8 cellular contexts compared by ENCODE assay signal in genomic region chr9:136944094-136944518, GRCh38. TPM values are rescaled to one million over a fixed set of nuclear protein-coding genes. Genes with fewer than 3 reads are reported as not detected.
DNase-seq lines count a peak whose midpoint lies in the region; ATAC-seq, FAIRE-seq and TF ChIP-seq lines count a peak whose summit lies in the region.

No MANE protein-coding gene starts in this region.

- POLR2A ChIA-PET in endothelial cell of umbilical vein (lab: Charles Lee) = no interaction called here

- intact Hi-C loops in endothelial cell of umbilical vein (cut with micrococcal nuclease) = loop anchor here (1.0 to 5.0 kb wide), 4 partner anchors 57 to 157 kb away; partner anchors contain the start of genes PHPT1, RABL6 and TRAF2

- TF ChIP-seq POLR2A in GM12891 (IDR thresholded peaks at IDR 0.05; ENCODE audit: low read depth, low read length) (no peak), endothelial cell of umbilical vein (IDR thresholded peaks at IDR 0.05; ENCODE audit: low read depth, low read length) (peak; percentile 85)

- H3K4me3 Mint-ChIP-seq in naive B cell = peak overlapping the region; percentile 65 to 91 (median 77)

- H3K79me2 ChIP-seq in endothelial cell of umbilical vein (ENCODE audit: control insufficient read depth, insufficient read depth, low read length) = peaks cover 26% of the 10 kb centered on the region

- peak overlapping the region; percentile 70 for H3K9ac ChIP-seq in endothelial cell of umbilical vein (replicated peaks; ENCODE audit: extremely low read depth, insufficient read depth, low read length)

- no TSS peak for BruUV-seq in endothelial cell of umbilical vein (replicated peaks; lab: Mats Ljungman, UMichigan)

- H3K27ac Mint-ChIP-seq in naive B cell = peak overlapping the region in 1 of 6 donors; percentile 47

- H4K20me1 ChIP-seq in endothelial cell of umbilical vein (replicated peaks; ENCODE audit: control insufficient read depth, extremely low read depth, insufficient read depth, low read length) = no peaks in the 10 kb centered on the region

- H3K4me1 ChIP-seq in RWPE2 (ENCODE audit: insufficient read depth, poor library complexity, severe bottlenecking) = peaks cover 9% of the 10 kb centered on the region
- no peaks in the 10 kb centered on the region for H3K4me1 ChIP-seq in endothelial cell of umbilical vein (ENCODE audit: control insufficient read depth, extremely low read depth, insufficient read depth, low read length)

- no peak overlapping the region for H2AFZ ChIP-seq in endothelial cell of umbilical vein (ENCODE audit: low read depth, low read length)

- H3K9me1 ChIP-seq in endothelial cell of umbilical vein (replicated peaks; ENCODE audit: control insufficient read depth, extremely low read depth, insufficient read depth, low read length) = no peaks in the 10 kb centered on the region

- no peaks in the 10 kb centered on the region for H3K27me3 ChIP-seq in RWPE2 (ENCODE audit: insufficient read depth, poor library complexity, severe bottlenecking)
- no peaks in the 10 kb centered on the region for H3K27me3 ChIP-seq in endothelial cell of umbilical vein (ENCODE audit: control insufficient read depth in 2 of 2, insufficient read depth in 2 of 2, low read length in 2 of 2)

- CTCF ChIA-PET in endothelial cell of umbilical vein (lab: Charles Lee) = interaction anchor here (0.7 to 1.5 kb wide), 7 partner anchors 48 to 137 kb away, joined by 3 to 7 read pairs (median 3); partner anchors contain the start of genes AJM1 and PAXX

- H3K9me3 Mint-ChIP-seq in naive B cell = no peaks in the 10 kb centered on the region

- H3K36me3 Mint-ChIP-seq in naive B cell = peaks cover 1 to 5% of the 10 kb centered on the region in 2 donors

- H3K4me2 ChIP-seq in endothelial cell of umbilical vein (ENCODE audit: insufficient read depth, low read length) = peak overlapping the region; percentile 32

- H3K4me3 ChIP-seq in RWPE2 (ENCODE audit: severe bottlenecking) (peak overlapping the region; percentile 98), endothelial cell of umbilical vein (replicated peaks in 1 of 3; ENCODE audit: insufficient read depth in 1 of 3, low read depth in 1 of 3, low read length in 3 of 3) (peak overlapping the region; percentile 36 to 95 (median 60))

- DNase-seq in 8988T = peak; percentile 87
- DNase-seq in GM12891 (ENCODE audit: insufficient read length, low spot score) = peak; percentile 88
- DNase-seq in RWPE2 (ENCODE audit: low spot score) = peak; percentile 53
- peak; percentile 59 for DNase-seq in endothelial cell of umbilical vein (ENCODE audit: low read depth, low spot score)
- no peak for DNase-seq in naive B cell
- no peak for DNase-seq in cortex of kidney (lab: John Stamatoyannopoulos, UW)
- DNase-seq in NCI-H524 treated with DMSO at 0.1 percent for 48 hours (lab: John Stamatoyannopoulos, UW) = no peak

- TF ChIP-seq CTCF in RWPE2 (IDR thresholded peaks at IDR 0.05; ENCODE audit: poor library complexity, severe bottlenecking) (no peak), endothelial cell of umbilical vein (IDR thresholded peaks at IDR 0.05; ENCODE audit: extremely low read depth in 1 of 2, insufficient read depth in 1 of 2, low read depth in 1 of 2, low read length in 2 of 2) (no peak)

- no peaks in the 10 kb centered on the region for H3K9me3 ChIP-seq in RWPE2 (ENCODE audit: severe bottlenecking)
- no peaks in the 10 kb centered on the region for H3K9me3 ChIP-seq in endothelial cell of umbilical vein (replicated peaks; ENCODE audit: control insufficient read depth, insufficient read depth, low read length)

- dilution Hi-C loops in endothelial cell of umbilical vein (cut with MboI; ENCODE audit: extremely low pct_ligation_motif_present, low sequenced_read_pairs) = loop anchor here (25.0 kb wide), 1 partner anchor 132 kb away; the partner anchor contains the start of gene RABL6

- peaks cover 31% of the 10 kb centered on the region for H3K36me3 ChIP-seq in RWPE2 (ENCODE audit: low read depth)
- H3K36me3 ChIP-seq in endothelial cell of umbilical vein (ENCODE audit: control insufficient read depth in 2 of 2, extremely low read depth in 1 of 2, insufficient read depth in 2 of 2, low read length in 2 of 2) = peaks cover 2 to 30% of the 10 kb centered on the region in 2 experiments

- ATAC-seq in HG02973 (IDR thresholded peaks at IDR 0.05; ENCODE audit: unreplicated experiment) (peak; percentile 32), RWPE2 (ENCODE audit: low read depth) (peak; percentile 24), naive B cell (ENCODE audit: low read depth in 2 of 2) (peak; percentile 42 to 49)

- H3K27me3 Mint-ChIP-seq in naive B cell = no peaks in the 10 kb centered on the region

- peaks cover 6 to 11% (median 10%) of the 10 kb centered on the region in 3 donors for H3K4me1 Mint-ChIP-seq in naive B cell

- FAIRE-seq in GM12891 (lab: Jason Lieb, UNC) (no peak), endothelial cell of umbilical vein (lab: Jason Lieb, UNC) (no peak)

- peak overlapping the region; percentile 69 for H3K27ac ChIP-seq in RWPE2 (ENCODE audit: poor library complexity, severe bottlenecking)
- peak overlapping the region; percentile 64 for H3K27ac ChIP-seq in endothelial cell of umbilical vein (ENCODE audit: insufficient read depth, low read depth, low read length)

TF ChIP-seq in GM12891, 5 proteins besides CTCF, POLR2A, EP300 and RAD21 (continues in another document):
- TF ChIP-seq PAX5 (IDR thresholded peaks at IDR 0.05; ENCODE audit: insufficient read depth, low read length, severe bottlenecking) = no peak

RNA-seq across cellular contexts. Expression of gene FBXW5, which starts 0.4 kb away (rescaled TPM):
- polyA plus RNA-seq in GM12891 (2012; ENCODE audit: low read depth, missing spikeins) = 40.9 TPM
- 95.6 and 97.3 TPM in 2 replicates for total RNA-seq in endothelial cell of umbilical vein
- polyA plus RNA-seq in endothelial cell of umbilical vein (151 and 209 TPM in 2 replicates), naive B cell (ENCODE audit: low read depth in 6 of 6) (100 to 1,000 TPM in 1 of 6 donors, 10 to 100 TPM in 5; 48.2 to 105 (median 55.1) TPM)
- polyA plus RNA-seq in endothelial cell of umbilical vein (2011; cell fraction: cytosol; rRNA removed) = 45.3 and 70.5 TPM in 2 replicates
- 141 and 147 TPM in 2 replicates for polyA plus RNA-seq in endothelial cell of umbilical vein (2011; cell fraction: nucleus; rRNA removed)
- polyA plus RNA-seq in endothelial cell of umbilical vein (2012) = 49.5 and 69.6 TPM in 2 replicates
- polyA minus RNA-seq in endothelial cell of umbilical vein = 71.4 and 98.0 TPM in 2 replicates
- 157 TPM for polyA minus RNA-seq in endothelial cell of umbilical vein (2011; cell fraction: cytosol; rRNA and poly(A)+ RNA removed)
- 30.7 and 57.3 TPM in 2 replicates for polyA minus RNA-seq in endothelial cell of umbilical vein (2011; cell fraction: nucleus; rRNA and poly(A)+ RNA removed)

RNA-seq across cellular contexts. Expression of gene C8G, which starts 0.9 kb away (rescaled TPM):
- 0.47 TPM for polyA plus RNA-seq in GM12891 (2012; ENCODE audit: low read depth, missing spikeins)
- 1.4 and 1.9 TPM in 2 replicates for total RNA-seq in endothelial cell of umbilical vein
- polyA plus RNA-seq in endothelial cell of umbilical vein (0.47 and 0.70 TPM in 2 replicates), naive B cell (ENCODE audit: low read depth in 6 of 6) (not detected)
- 0.19 and 0.23 TPM in 2 replicates for polyA plus RNA-seq in endothelial cell of umbilical vein (2011; cell fraction: cytosol; rRNA removed)
- 2.1 and 2.5 TPM in 2 replicates for polyA plus RNA-seq in endothelial cell of umbilical vein (2011; cell fraction: nucleus; rRNA removed)
- polyA plus RNA-seq in endothelial cell of umbilical vein (2012) = 1.0 and 1.2 TPM in 2 replicates
- 0.57 TPM in 1 of 2 replicates, not detected in the other for polyA minus RNA-seq in endothelial cell of umbilical vein
- not detected for polyA minus RNA-seq in endothelial cell of umbilical vein (2011; cell fraction: cytosol; rRNA and poly(A)+ RNA removed)
- 1.3 and 1.9 TPM in 2 replicates for polyA minus RNA-seq in endothelial cell of umbilical vein (2011; cell fraction: nucleus; rRNA and poly(A)+ RNA removed)

RNA-seq across cellular contexts. Expression of gene LCN12, which starts 8.0 kb away (rescaled TPM):
- polyA plus RNA-seq in GM12891 (2012; ENCODE audit: low read depth, missing spikeins) = 0.46 TPM
- 0.35 TPM in 1 of 2 replicates, not detected in the other for total RNA-seq in endothelial cell of umbilical vein
- polyA plus RNA-seq in endothelial cell of umbilical vein = 0.52 and 0.62 TPM in 2 replicates
- polyA plus RNA-seq in endothelial cell of umbilical vein (2011; cell fraction: cytosol; rRNA removed) = 0.08 TPM in 1 of 2 replicates, not detected in the other
- polyA plus RNA-seq in endothelial cell of umbilical vein (2011; cell fraction: nucleus; rRNA removed) = 1.5 and 5.1 TPM in 2 replicates
- 0.15 and 0.75 TPM in 2 replicates for polyA plus RNA-seq in endothelial cell of umbilical vein (2012)
- not detected in 2 replicates for polyA minus RNA-seq in endothelial cell of umbilical vein
- polyA minus RNA-seq in endothelial cell of umbilical vein (2011; cell fraction: cytosol; rRNA and poly(A)+ RNA removed) = not detected
- 0.72 TPM in 1 of 2 replicates, not detected in the other for polyA minus RNA-seq in endothelial cell of umbilical vein (2011; cell fraction: nucleus; rRNA and poly(A)+ RNA removed)
- polyA plus RNA-seq in naive B cell (ENCODE audit: low read depth in 6 of 6) = not detected

RNA-seq across cellular contexts. Expression of gene PTGDS, which starts 33.2 kb away (rescaled TPM):
- not detected for polyA plus RNA-seq in GM12891 (2012; ENCODE audit: low read depth, missing spikeins)
- not detected in 2 replicates for total RNA-seq in endothelial cell of umbilical vein
- not detected in 2 replicates for polyA plus RNA-seq in endothelial cell of umbilical vein
- not detected in 2 replicates for polyA plus RNA-seq in endothelial cell of umbilical vein (2011; cell fraction: cytosol; rRNA removed)
- 0.28 TPM in 1 of 2 replicates, not detected in the other for polyA plus RNA-seq in endothelial cell of umbilical vein (2011; cell fraction: nucleus; rRNA removed)
- polyA plus RNA-seq in endothelial cell of umbilical vein (2012) = 0.30 TPM in 1 of 2 replicates, not detected in the other
- 0.40 TPM in 1 of 2 replicates, not detected in the other for polyA minus RNA-seq in endothelial cell of umbilical vein
- 5.9 TPM for polyA minus RNA-seq in endothelial cell of umbilical vein (2011; cell fraction: cytosol; rRNA and poly(A)+ RNA removed)
- not detected in 2 replicates for polyA minus RNA-seq in endothelial cell of umbilical vein (2011; cell fraction: nucleus; rRNA and poly(A)+ RNA removed)
- 1 to 10 TPM in 1 of 6 donors, under 1 TPM in 1, not detected in 4; 0.41 to 1.4 TPM for polyA plus RNA-seq in naive B cell (ENCODE audit: low read depth in 6 of 6)

RNA-seq across cellular contexts. Expression of gene LCNL1, which starts 38.7 kb away (rescaled TPM):
- not detected for polyA plus RNA-seq in GM12891 (2012; ENCODE audit: low read depth, missing spikeins)
- not detected in 2 replicates for total RNA-seq in endothelial cell of umbilical vein
- polyA plus RNA-seq in endothelial cell of umbilical vein (not detected in 2 replicates), naive B cell (ENCODE audit: low read depth in 6 of 6) (not detected)
- polyA plus RNA-seq in endothelial cell of umbilical vein (2011; cell fraction: cytosol; rRNA removed) = not detected in 2 replicates
- 0.06 and 0.20 TPM in 2 replicates for polyA plus RNA-seq in endothelial cell of umbilical vein (2011; cell fraction: nucleus; rRNA removed)
- 0.08 TPM in 1 of 2 replicates, not detected in the other for polyA plus RNA-seq in endothelial cell of umbilical vein (2012)
- polyA minus RNA-seq in endothelial cell of umbilical vein = not detected in 2 replicates
- 1.2 TPM for polyA minus RNA-seq in endothelial cell of umbilical vein (2011; cell fraction: cytosol; rRNA and poly(A)+ RNA removed)
- not detected in 2 replicates for polyA minus RNA-seq in endothelial cell of umbilical vein (2011; cell fraction: nucleus; rRNA and poly(A)+ RNA removed)

Comparison
In these comparisons a context has a peak if more than half of its experiments do, and no peak if none do; other contexts are left out.
1. DNase-seq: peak in 8988T (single experiment), GM12891 (single experiment), RWPE2 (single experiment) and endothelial cell of umbilical vein (single experiment); none in naive B cell (single experiment), cortex of kidney (single experiment) and NCI-H524 treated with DMSO at 0.1 percent for 48 hours (single experiment).
2. Peak in every context shown above with its lines, with median percentiles within 50 percentile points of each other: ATAC-seq.